13 cellular contexts compared by ENCODE assay signal in the genomic region with DNA sequence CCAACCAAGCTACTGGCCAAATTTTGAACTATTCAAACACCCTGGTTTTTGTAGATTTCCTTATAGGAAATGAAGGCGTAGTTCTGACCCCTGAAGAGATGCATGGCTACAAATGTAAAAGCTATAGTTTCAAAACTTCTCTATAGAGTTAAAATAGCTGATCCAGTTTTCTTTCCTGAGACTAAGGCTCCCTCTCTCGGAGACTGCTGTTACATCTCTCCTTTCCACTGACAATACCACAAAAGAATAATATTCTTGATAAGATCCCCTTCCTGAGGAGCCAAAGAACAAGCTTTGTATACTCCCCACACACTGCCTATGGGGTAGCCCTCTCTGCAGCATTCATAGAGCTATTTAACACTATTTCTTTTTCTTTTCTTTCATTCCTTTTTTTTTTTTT. TPM values are rescaled to one million over a fixed set of nuclear protein-coding genes. Genes with fewer than 3 reads are reported as not detected.
A peak's percentile ranks its signal among the peaks of the same experiment; 100 is the strongest.
DNase-seq lines count a peak whose midpoint lies in the region; ATAC-seq and TF ChIP-seq lines count a peak whose summit lies in the region.
"Had no signal": no experiment of that assay in that cellular context is flagged by ENCODE, and none has a peak within 500 bp of the region (broad histone marks: within the 10 kb centered on the region; RNA-seq: fewer than 3 reads in every experiment).

No MANE protein-coding gene starts in this region.

- H3K27me3 ChIP-seq in AG04450 (ENCODE audit: control insufficient read depth, insufficient read depth, low read length) = no peaks in the 10 kb centered on the region
- no peaks in the 10 kb centered on the region for H3K27me3 ChIP-seq in CD8-positive, alpha-beta T cell (ENCODE audit: insufficient read depth, low read length)

- CTCF ChIA-PET in AG04450 (lab: Charles Lee) = interaction anchor here (0.6 to 2.9 kb wide), 18 partner anchors 9 to 209 kb away, joined by 3 to 42 read pairs (median 4); partner anchors contain the start of genes PPOX and TOMM40L
- CTCF ChIA-PET in CD8-positive, alpha-beta T cell (lab: Charles Lee) = interaction anchor here (1.2 to 2.9 kb wide), 2 partner anchors 10 to 15 kb away, joined by 3 to 11 read pairs; no protein-coding TSS in a partner anchor

- no peaks in the 10 kb centered on the region for H3K36me3 ChIP-seq in CD8-positive, alpha-beta T cell (ENCODE audit: insufficient read depth, low read length)

- DNase-seq in AG04450 (ENCODE audit: low read depth, low spot score) (no peak), RKO (ENCODE audit: low spot score) (peak; percentile 48), fibroblast of the aortic adventitia (ENCODE audit: low read depth) (peak; percentile 34), NCI-H1930 (lab: John Stamatoyannopoulos, UW) (no peak), SHP77 (lab: John Stamatoyannopoulos, UW) (no peak)
- DNase-seq in CD8-positive, alpha-beta T cell = no peak
- DNase-seq: activated CD4-positive, alpha-beta T cell treated with anti-CD3 and anti-CD28 coated beads, Interleukin-2, amount 10 ng/mL, durations not matched to agents 24 days and 14 days; anterior cingulate cortex; DMS153; natural killer cell had no signal

- H3K4me1 ChIP-seq in CD8-positive, alpha-beta T cell (ENCODE audit: insufficient read depth, low read length) = no peaks in the 10 kb centered on the region

- H3K27ac ChIP-seq in AG04450 (ENCODE audit: low read depth, low read length) = no peak overlapping the region
- no peak overlapping the region for H3K27ac ChIP-seq in CD8-positive, alpha-beta T cell (ENCODE audit: low read depth, low read length)

- H3K4me3 ChIP-seq in AG04450 (ENCODE audit: low read depth, low read length) (no peak overlapping the region), fibroblast of the aortic adventitia (ENCODE audit: low read depth, low read length) (no peak overlapping the region)
- H3K4me3 ChIP-seq in CD8-positive, alpha-beta T cell (ENCODE audit: low read depth, low read length) = no peak overlapping the region

- POLR2A ChIA-PET in AG04450 (lab: Yijun Ruan, JAX) = interaction anchor here (0.7 to 0.8 kb wide), 2 partner anchors 16 to 1449 kb away, joined by 6 to 9 read pairs; partner anchors contain the start of gene TAGLN2
- POLR2A ChIA-PET in CD8-positive, alpha-beta T cell (lab: Charles Lee) = interaction anchor here (0.7 kb wide), 1 partner anchor 13 kb away, joined by 3 read pairs; no protein-coding TSS in a partner anchor

- no peaks in the 10 kb centered on the region for H3K4me1 Mint-ChIP-seq in CD8-positive, alpha-beta T cell (ENCODE audit: low read depth)
- H3K4me1 Mint-ChIP-seq: natural killer cell had no signal

- no peak overlapping the region for H3K4me3 Mint-ChIP-seq in CD8-positive, alpha-beta T cell
- H3K4me3 Mint-ChIP-seq: activated CD4-positive, alpha-beta T cell treated with anti-CD3 and anti-CD28 coated beads, Interleukin-2, amount 10 ng/mL, durations not matched to agents 24 days and 14 days; natural killer cell had no signal

- intact Hi-C loops in CD8-positive, alpha-beta T cell (cut with DNase I, micrococcal nuclease) = no loop called here

- no peaks in the 10 kb centered on the region for H3K27me3 Mint-ChIP-seq in CD8-positive, alpha-beta T cell (ENCODE audit: low read depth)
- H3K27me3 Mint-ChIP-seq: activated CD4-positive, alpha-beta T cell treated with anti-CD3 and anti-CD28 coated beads, Interleukin-2, amount 10 ng/mL, durations not matched to agents 24 days and 14 days had no signal

- no peak overlapping the region for H3K27ac Mint-ChIP-seq in CD8-positive, alpha-beta T cell
- H3K27ac Mint-ChIP-seq: activated CD4-positive, alpha-beta T cell treated with anti-CD3 and anti-CD28 coated beads, Interleukin-2, amount 10 ng/mL, durations not matched to agents 24 days and 14 days; natural killer cell had no signal

- no peaks in the 10 kb centered on the region for H3K9me3 ChIP-seq in AG04450 (ENCODE audit: control insufficient read depth, insufficient read depth, low read length)
- H3K9me3 ChIP-seq in CD8-positive, alpha-beta T cell (ENCODE audit: low read length) = no peaks in the 10 kb centered on the region

- TF ChIP-seq CTCF in AG04450 (IDR thresholded peaks at IDR 0.05; ENCODE audit: low read depth, low read length) (peak; percentile 34), GM12873 (IDR thresholded peaks at IDR 0.05; ENCODE audit: insufficient read depth, low read depth, low read length, missing control alignments) (peak; percentile 28), fibroblast of the aortic adventitia (IDR thresholded peaks at IDR 0.05; ENCODE audit: insufficient read depth, low read length) (peak; percentile 36)
- TF ChIP-seq CTCF in CD8-positive, alpha-beta T cell (IDR thresholded peaks at IDR 0.05) = no peak

- H3K36me3 Mint-ChIP-seq in CD8-positive, alpha-beta T cell = no peaks in the 10 kb centered on the region
- H3K36me3 Mint-ChIP-seq: natural killer cell had no signal

- H3K9me3 Mint-ChIP-seq in CD8-positive, alpha-beta T cell = no peaks in the 10 kb centered on the region
- H3K9me3 Mint-ChIP-seq: activated CD4-positive, alpha-beta T cell treated with anti-CD3 and anti-CD28 coated beads, Interleukin-2, amount 10 ng/mL, durations not matched to agents 24 days and 14 days; natural killer cell had no signal

- ATAC-seq in CD8-positive, alpha-beta T cell = no peak
- no peak for ATAC-seq in HG03108 (IDR thresholded peaks at IDR 0.05; ENCODE audit: unreplicated experiment)
- ATAC-seq: natural killer cell had no signal

RNA-seq across cellular contexts. Expression of gene CFAP126, which starts 6.7 kb away (rescaled TPM):
- polyA plus RNA-seq in AG04450 (2011; rRNA removed) = not detected in 2 replicates
- not detected in 2 replicates for polyA minus RNA-seq in AG04450 (2011; rRNA and poly(A)+ RNA removed)
- total RNA-seq in fibroblast of the aortic adventitia (ENCODE audit: low replicate concordance) = not detected in 2 replicates
- not detected for total RNA-seq in CD8-positive, alpha-beta T cell
- total RNA-seq: activated CD4-positive, alpha-beta T cell treated with anti-CD3 and anti-CD28 coated beads, Interleukin-2, amount 10 ng/mL, durations not matched to agents 24 days and 14 days; glomerular endothelial cell; natural killer cell had no signal

Comparison
In these comparisons a context has a peak if more than half of its experiments do, and no peak if none do; other contexts are left out.
1. DNase-seq: peak in RKO (single experiment) and fibroblast of the aortic adventitia (single experiment); none in AG04450 (single experiment), CD8-positive, alpha-beta T cell (0 of 7), NCI-H1930 (0 of 2) and SHP77 (0 of 2).